In the genomic region with DNA sequence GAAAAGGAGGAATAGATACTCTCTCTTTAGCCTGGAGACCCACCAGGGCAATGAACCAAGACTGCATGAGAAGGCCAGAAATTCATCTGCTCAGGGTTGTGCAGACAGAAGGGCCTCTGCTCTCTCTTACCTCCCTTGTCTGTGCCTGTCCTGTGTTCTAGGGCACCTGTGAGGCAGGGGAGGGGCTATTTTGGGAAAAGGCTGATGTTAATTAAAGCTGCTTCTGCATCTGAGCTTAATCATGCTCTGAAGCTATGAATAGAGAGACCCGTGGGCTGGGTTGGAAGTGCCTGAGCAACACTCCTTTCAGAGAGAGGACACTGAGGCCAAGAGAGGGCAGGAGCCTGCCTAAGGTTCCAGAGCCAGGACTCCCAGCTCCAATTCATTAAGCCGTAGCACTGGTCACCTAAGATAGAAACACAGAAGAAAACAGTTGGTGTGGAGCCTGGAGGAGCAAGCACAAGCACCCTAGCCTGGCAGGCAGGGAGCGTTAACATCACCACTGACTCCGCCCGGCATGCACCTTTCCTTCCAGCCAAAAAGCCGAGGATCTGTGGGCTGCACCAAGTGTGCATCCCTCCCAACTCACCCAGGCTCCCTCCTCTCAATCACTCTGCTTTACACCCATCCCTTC, we compare ENCODE assay signal across 11 cellular contexts.
DNase-seq lines count a peak whose midpoint lies in the region; ATAC-seq and TF ChIP-seq lines count a peak whose summit lies in the region.
"Had no signal": no experiment of that assay in that cellular context is flagged by ENCODE, and none has a peak within 500 bp of the region (broad histone marks: within the 10 kb centered on the region; RNA-seq: fewer than 3 reads in every experiment).

No MANE protein-coding gene starts in this region.

- peak overlapping the region; percentile 65 for H3K4me2 ChIP-seq in DOHH2 (ENCODE audit: low read length)

- no peaks in the 10 kb centered on the region for H3K36me3 Mint-ChIP-seq in nephron (ENCODE audit: low read depth)
- H3K36me3 Mint-ChIP-seq: memory B cell had no signal

- no peaks in the 10 kb centered on the region for H3K79me2 ChIP-seq in DOHH2 (ENCODE audit: control insufficient read depth, low read length)

- H3K27me3 ChIP-seq in DOHH2 (ENCODE audit: control insufficient read depth, low read length) = no peaks in the 10 kb centered on the region

- peak overlapping the region; percentile 37 for H3K4me3 ChIP-seq in DOHH2 (ENCODE audit: low read length)
- H3K4me3 ChIP-seq: HAP-1, prostate gland had no signal

- no peaks in the 10 kb centered on the region for H3K9me2 ChIP-seq in DOHH2 (replicated peaks; ENCODE audit: control insufficient read depth, low read length)

- ATAC-seq in HG02973 (IDR thresholded peaks at IDR 0.05; ENCODE audit: unreplicated experiment) (no peak), HG02571 (IDR thresholded peaks at IDR 0.05; ENCODE audit: unreplicated experiment) (no peak), HG03469 (IDR thresholded peaks at IDR 0.05; ENCODE audit: unreplicated experiment) (no peak)

- H3K4me3 Mint-ChIP-seq in nephron = peak overlapping the region in 2 of 3 experiments; percentile 9 to 39
- H3K4me3 Mint-ChIP-seq: memory B cell had no signal

- H3F3A ChIP-seq in DOHH2 (ENCODE audit: control insufficient read depth, insufficient read depth) = peaks cover 6% of the 10 kb centered on the region

- peaks cover 17% of the 10 kb centered on the region for H3K4me1 Mint-ChIP-seq in nephron

- POLR2A ChIA-PET in HEK293T (lab: Yijun Ruan, JAX) = interaction anchor here (1.0 to 1.1 kb wide), 4 partner anchors 47 to 93 kb away, joined by 3 to 7 read pairs (median 5); a partner anchor contains a TSS

- no peak for TF ChIP-seq CTCF in DOHH2 (IDR thresholded peaks at IDR 0.05; ENCODE audit: low read depth, low read length, poor library complexity, severe bottlenecking)
- peak; percentile 33 for TF ChIP-seq CTCF in VCaP (conservative IDR thresholded peaks at IDR 0.05)
- TF ChIP-seq CTCF in nephron (IDR thresholded peaks at IDR 0.05; ENCODE audit: unreplicated experiment in 3 of 3) = no peak

- H3K9me3 Mint-ChIP-seq in nephron = peaks cover 4% of the 10 kb centered on the region
- H3K9me3 Mint-ChIP-seq: memory B cell had no signal

- H3K27me3 Mint-ChIP-seq in nephron (ENCODE audit: low read depth) = peaks cover 4% of the 10 kb centered on the region
- H3K27me3 Mint-ChIP-seq: memory B cell had no signal

- DNase-seq in HEK293T (ENCODE audit: extremely low spot score) (peak; percentile 3), NAMALWA (ENCODE audit: low spot score) (no peak)

- H3K4me1 ChIP-seq in DOHH2 (ENCODE audit: control insufficient read depth, low read length) = peaks cover 38% of the 10 kb centered on the region
- H3K4me1 ChIP-seq: prostate gland had no signal

- H4K20me1 ChIP-seq in DOHH2 (ENCODE audit: control insufficient read depth, insufficient read depth, low read depth, low read length) = no peaks in the 10 kb centered on the region

- no peaks in the 10 kb centered on the region for H3K36me3 ChIP-seq in DOHH2 (ENCODE audit: control insufficient read depth, low read length)
- H3K36me3 ChIP-seq: HAP-1, prostate gland had no signal

- CTCF ChIA-PET in HEK293T (lab: Yijun Ruan, JAX) = interaction anchor here (0.6 to 6.5 kb wide), 9 partner anchors 11 to 178 kb away, joined by 3 to 71 read pairs (median 3); no protein-coding TSS in a partner anchor

- H3K9me3 ChIP-seq in DOHH2 (ENCODE audit: control insufficient read depth, insufficient read depth, low read length) = peaks cover 3% of the 10 kb centered on the region; the same call in 1 of the 2 replicates
- H3K9me3 ChIP-seq: HAP-1, prostate gland had no signal

- H3K27ac Mint-ChIP-seq in nephron = peak overlapping the region in 2 of 3 experiments; percentile 29 to 57
- H3K27ac Mint-ChIP-seq: memory B cell had no signal

- H3K27ac ChIP-seq in DOHH2 (ENCODE audit: low read depth, low read length) (0 out of 2 replicates have a peak overlapping the region, but pooled peaks have one; percentile 10), VCaP (no peak overlapping the region)
- H3K27ac ChIP-seq: prostate gland had no signal

TF ChIP-seq in HEK293T, 16 proteins besides CTCF, POLR2A, EP300 and RAD21:
- TF ChIP-seq CTBP1 (IDR thresholded peaks at IDR 0.05; ENCODE audit: borderline replicate concordance) = no peak
- no peak for TF ChIP-seq NFRKB (IDR thresholded peaks at IDR 0.05)
- no peak for TF ChIP-seq ZNF384 (IDR thresholded peaks at IDR 0.05)
- no peak for TF ChIP-seq FOXK2 (IDR thresholded peaks at IDR 0.05)
- TF ChIP-seq L3MBTL2 (conservative IDR thresholded peaks at IDR 0.05) = no peak
- no peak for TF ChIP-seq ELF4 (IDR thresholded peaks at IDR 0.05)
- TF ChIP-seq LEF1 (IDR thresholded peaks at IDR 0.05; ENCODE audit: borderline replicate concordance) = no peak
- TF ChIP-seq FOXA1 (IDR thresholded peaks at IDR 0.05) = no peak
- TF ChIP-seq SP1 (IDR thresholded peaks at IDR 0.05) = no peak
- TF ChIP-seq TARDBP (IDR thresholded peaks at IDR 0.05) = no peak
- TF ChIP-seq BHLHE40 (IDR thresholded peaks at IDR 0.05; ENCODE audit: borderline replicate concordance) = no peak
- TF ChIP-seq SUZ12 (IDR thresholded peaks at IDR 0.05) = no peak
- TF ChIP-seq, protein P1, sequence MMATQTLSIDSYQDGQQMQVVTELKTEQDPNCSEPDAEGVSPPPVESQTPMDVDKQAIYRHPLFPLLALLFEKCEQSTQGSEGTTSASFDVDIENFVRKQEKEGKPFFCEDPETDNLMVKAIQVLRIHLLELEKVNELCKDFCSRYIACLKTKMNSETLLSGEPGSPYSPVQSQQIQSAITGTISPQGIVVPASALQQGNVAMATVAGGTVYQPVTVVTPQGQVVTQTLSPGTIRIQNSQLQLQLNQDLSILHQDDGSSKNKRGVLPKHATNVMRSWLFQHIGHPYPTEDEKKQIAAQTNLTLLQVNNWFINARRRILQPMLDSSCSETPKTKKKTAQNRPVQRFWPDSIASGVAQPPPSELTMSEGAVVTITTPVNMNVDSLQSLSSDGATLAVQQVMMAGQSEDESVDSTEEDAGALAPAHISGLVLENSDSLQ (IDR thresholded peaks at IDR 0.05) = no peak
- TF ChIP-seq HDGF (IDR thresholded peaks at IDR 0.05; ENCODE audit: borderline replicate concordance) = no peak
- TF ChIP-seq FOXM1 (IDR thresholded peaks at IDR 0.05; ENCODE audit: borderline replicate concordance) = no peak
- TF ChIP-seq ARNT (IDR thresholded peaks at IDR 0.05) = no peak
